In the genomic region with DNA sequence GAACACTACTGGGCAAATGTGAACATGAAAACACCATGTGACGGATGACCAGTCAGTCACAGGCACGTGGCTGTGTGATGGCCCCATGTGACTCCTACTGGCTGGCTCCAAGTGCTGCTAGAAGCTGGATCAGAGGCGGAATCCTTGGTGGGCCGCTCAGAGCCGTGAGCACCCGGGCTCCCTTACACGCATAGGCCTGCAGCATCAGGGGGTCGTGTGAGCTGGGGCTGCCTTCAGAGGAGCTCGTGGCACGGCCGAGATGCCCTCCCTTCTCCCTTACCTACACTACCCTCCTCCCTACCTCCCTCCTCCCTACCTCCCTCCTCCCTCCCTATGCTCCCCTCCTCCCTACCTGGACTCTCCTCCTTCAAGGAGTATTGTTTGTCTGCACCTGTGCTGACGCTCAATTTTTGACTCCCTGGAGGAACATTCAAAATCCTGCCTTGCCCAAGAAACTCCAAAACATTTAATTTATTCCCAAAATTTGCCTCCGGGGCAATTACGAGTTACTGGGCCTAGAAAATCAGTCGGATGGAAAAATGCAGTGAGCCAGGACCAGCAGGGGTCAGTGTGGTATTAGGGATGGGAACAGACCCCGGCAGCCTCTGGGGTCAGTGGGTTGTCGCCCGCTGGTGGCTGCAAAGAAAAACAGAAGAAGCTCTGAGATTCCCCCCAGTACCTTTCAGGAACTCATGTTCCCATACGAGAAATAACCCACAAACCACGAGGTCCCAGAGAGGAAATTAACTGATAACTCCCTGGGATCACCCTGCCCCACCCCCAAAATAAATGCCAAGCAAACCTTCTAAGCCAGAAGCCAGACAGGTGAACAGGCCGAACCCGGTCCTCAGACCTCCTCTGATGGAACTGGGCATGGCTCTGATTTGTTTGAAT, we compare ENCODE assay signal across 9 cellular contexts.
DNase-seq lines count a peak whose midpoint lies in the region; ATAC-seq and TF ChIP-seq lines count a peak whose summit lies in the region.
"Had no signal": no experiment of that assay in that cellular context is flagged by ENCODE, and none has a peak within 500 bp of the region (broad histone marks: within the 10 kb centered on the region; RNA-seq: fewer than 3 reads in every experiment).

No MANE protein-coding gene starts in this region.

- no peaks in the 10 kb centered on the region for H4K20me1 ChIP-seq in DOHH2 (ENCODE audit: control insufficient read depth, insufficient read depth, low read depth, low read length)

- H3F3A ChIP-seq in DOHH2 (ENCODE audit: control insufficient read depth, insufficient read depth), result no peaks in the 10 kb centered on the region

- H3K27me3 ChIP-seq in DOHH2 (ENCODE audit: control insufficient read depth, low read length) (no peaks in the 10 kb centered on the region), foreskin keratinocyte (peaks cover 23% of the 10 kb centered on the region), trophoblast cell (ENCODE audit: insufficient read depth, low read length) (no peaks in the 10 kb centered on the region), uterus (no peaks in the 10 kb centered on the region)

- H3K4ac ChIP-seq in trophoblast cell (ENCODE audit: low read depth, low read length), result peak overlapping the region; percentile 90

- no peak overlapping the region for H3K27ac Mint-ChIP-seq in activated T-helper 17 cell treated with anti-CD3 and anti-CD28 coated beads, Interleukin-2, amount 50 U/mL, for 72 hours
- H3K27ac Mint-ChIP-seq: dendritic cell treated with granulocyte-macrophage colony-stimulating factor and Interleukin-4, amounts not matched to agents 40 ng/mL and 50 ng/mL, for 4 days had no signal

- H3K79me1 ChIP-seq in trophoblast cell (ENCODE audit: low read length), result peaks cover 43% of the 10 kb centered on the region

- no peaks in the 10 kb centered on the region for H3K36me3 ChIP-seq in DOHH2 (ENCODE audit: control insufficient read depth, low read length)
- H3K36me3 ChIP-seq in trophoblast cell (ENCODE audit: control insufficient read depth in 1 of 2, insufficient read depth in 2 of 2, low read length in 2 of 2), result no peaks in the 10 kb centered on the region
- H3K36me3 ChIP-seq in uterus, result no peaks in the 10 kb centered on the region

- peak overlapping the region; percentile 100 for H2BK12ac ChIP-seq in trophoblast cell (ENCODE audit: low read length)

- no peak overlapping the region for H3K9ac ChIP-seq in trophoblast cell (ENCODE audit: low read length)

- no peak overlapping the region for H3K4me2 ChIP-seq in DOHH2 (ENCODE audit: low read length)
- H3K4me2 ChIP-seq in trophoblast cell (ENCODE audit: low read length), result no peak overlapping the region

- no peak overlapping the region for H3K4me3 ChIP-seq in DOHH2 (ENCODE audit: low read length)
- no peak overlapping the region for H3K4me3 ChIP-seq in trophoblast cell (ENCODE audit: low read depth, low read length)
- no peak overlapping the region for H3K4me3 ChIP-seq in uterus

- H3K4me1 Mint-ChIP-seq in activated T-helper 17 cell treated with anti-CD3 and anti-CD28 coated beads, Interleukin-2, amount 50 U/mL, for 72 hours, result no peaks in the 10 kb centered on the region

- H3K4me1 ChIP-seq in DOHH2 (ENCODE audit: control insufficient read depth, low read length), result peaks cover 4% of the 10 kb centered on the region; the same call in 1 of the 2 replicates
- no peaks in the 10 kb centered on the region for H3K4me1 ChIP-seq in foreskin keratinocyte
- peaks cover 31 to 32% of the 10 kb centered on the region in 2 experiments for H3K4me1 ChIP-seq in trophoblast cell (ENCODE audit: control insufficient read depth in 1 of 2, insufficient read depth in 2 of 2, low read length in 2 of 2)
- H3K4me1 ChIP-seq in uterus, result no peaks in the 10 kb centered on the region

- no peak overlapping the region for H4K12ac ChIP-seq in trophoblast cell (ENCODE audit: low read depth, low read length)

- TF ChIP-seq POLR2A in uterus (IDR thresholded peaks at IDR 0.05), result no peak

- H4K8ac ChIP-seq in trophoblast cell (ENCODE audit: low read depth, low read length), result peak overlapping the region; percentile 72

- H4K91ac ChIP-seq in trophoblast cell (ENCODE audit: low read depth, low read length), result peak overlapping the region; percentile 100

- no peak overlapping the region for H3K23ac ChIP-seq in trophoblast cell (ENCODE audit: low read length)

- no peaks in the 10 kb centered on the region for H3K9me3 Mint-ChIP-seq in activated T-helper 17 cell treated with anti-CD3 and anti-CD28 coated beads, Interleukin-2, amount 50 U/mL, for 72 hours
- H3K9me3 Mint-ChIP-seq: dendritic cell treated with granulocyte-macrophage colony-stimulating factor and Interleukin-4, amounts not matched to agents 40 ng/mL and 50 ng/mL, for 4 days had no signal

- ATAC-seq in activated T-helper 17 cell treated with anti-CD3 and anti-CD28 coated beads, Interleukin-2, amount 50 U/mL, for 72 hours (replicated peaks), result peak; percentile 55
- ATAC-seq in foreskin keratinocyte (peak; percentile 56), HG03460 (IDR thresholded peaks at IDR 0.05; ENCODE audit: unreplicated experiment) (no peak)

- H3K4me3 Mint-ChIP-seq in activated T-helper 17 cell treated with anti-CD3 and anti-CD28 coated beads, Interleukin-2, amount 50 U/mL, for 72 hours, result no peak overlapping the region
- H3K4me3 Mint-ChIP-seq: dendritic cell treated with granulocyte-macrophage colony-stimulating factor and Interleukin-4, amounts not matched to agents 40 ng/mL and 50 ng/mL, for 4 days had no signal

- H2AFZ ChIP-seq in trophoblast cell (ENCODE audit: insufficient read depth, low read length, poor library complexity), result peak overlapping the region; percentile 26

- TF ChIP-seq CTCF in DOHH2 (IDR thresholded peaks at IDR 0.05; ENCODE audit: low read depth, low read length, poor library complexity, severe bottlenecking), result peak; percentile 90
- TF ChIP-seq CTCF in LNCAP (IDR thresholded peaks at IDR 0.05), result peak; percentile 95
- TF ChIP-seq CTCF in foreskin keratinocyte (conservative IDR thresholded peaks at IDR 0.05), result peak; percentile 98
- peak; percentile 88 to 97 (median 93) for TF ChIP-seq CTCF in uterus (IDR thresholded peaks at IDR 0.05)

- H3K36me3 Mint-ChIP-seq in activated T-helper 17 cell treated with anti-CD3 and anti-CD28 coated beads, Interleukin-2, amount 50 U/mL, for 72 hours (ENCODE audit: low read depth), result no peaks in the 10 kb centered on the region

- WGBS in trophoblast cell (ENCODE audit: extremely low coverage, insufficient coverage, insufficient read length), result no CpG with 5 or more reads among the region's 22 CpGs

- H3K27ac ChIP-seq in DOHH2 (ENCODE audit: low read depth, low read length), result no peak overlapping the region
- no peak overlapping the region for H3K27ac ChIP-seq in foreskin keratinocyte
- peak overlapping the region; percentile 80 for H3K27ac ChIP-seq in trophoblast cell (ENCODE audit: low read depth, low read length)
- H3K27ac ChIP-seq in uterus, result no peak overlapping the region

- H2BK5ac ChIP-seq in trophoblast cell (ENCODE audit: low read depth, low read length, poor library complexity), result peak overlapping the region; percentile 92

- no peaks in the 10 kb centered on the region for H3K9me3 ChIP-seq in DOHH2 (ENCODE audit: control insufficient read depth, insufficient read depth, low read length)
- no peaks in the 10 kb centered on the region for H3K9me3 ChIP-seq in trophoblast cell (ENCODE audit: insufficient read depth, low read depth, low read length)
- H3K9me3 ChIP-seq in uterus, result no peaks in the 10 kb centered on the region

- peak overlapping the region; percentile 100 for H2BK120ac ChIP-seq in trophoblast cell (ENCODE audit: insufficient read depth, low read length, poor library complexity)

- intact Hi-C loops in uterus (cut with DNase I; ENCODE audit: low total_unique reads), result no loop called here

- H3K27me3 Mint-ChIP-seq in activated T-helper 17 cell treated with anti-CD3 and anti-CD28 coated beads, Interleukin-2, amount 50 U/mL, for 72 hours, result peaks cover 4% of the 10 kb centered on the region
- H3K27me3 Mint-ChIP-seq: dendritic cell treated with granulocyte-macrophage colony-stimulating factor and Interleukin-4, amounts not matched to agents 40 ng/mL and 50 ng/mL, for 4 days had no signal

- peak overlapping the region; percentile 42 for H2AK5ac ChIP-seq in trophoblast cell (ENCODE audit: low read length)

- H3K79me2 ChIP-seq in DOHH2 (ENCODE audit: control insufficient read depth, low read length) (no peaks in the 10 kb centered on the region), trophoblast cell (ENCODE audit: control insufficient read depth, insufficient read depth, low read length, poor library complexity) (peaks cover 11% of the 10 kb centered on the region)

- no peaks in the 10 kb centered on the region for H3K9me2 ChIP-seq in DOHH2 (replicated peaks; ENCODE audit: control insufficient read depth, low read length)

- peak; percentile 79 for DNase-seq in RPMI7951 (ENCODE audit: low read depth)
- DNase-seq in foreskin keratinocyte, result peak in 1 of 2 donors; percentile 55
- peak; percentile 84 to 98 for DNase-seq in trophoblast cell
- peak; percentile 78 to 79 for DNase-seq in uterus

- peak overlapping the region; percentile 97 for H3K14ac ChIP-seq in trophoblast cell (ENCODE audit: low read length)

- peak overlapping the region; percentile 5 for H3K18ac ChIP-seq in trophoblast cell (ENCODE audit: low read length)
